1 cellular context compared by ENCODE assay signal in genomic region chr9:131595771-131596743, GRCh38.
A peak's percentile ranks its signal among the peaks of the same experiment; 100 is the strongest.
TF ChIP-seq lines count a peak whose summit lies in the region.

No MANE protein-coding gene starts in this region.

TF ChIP-seq in K562, 482 proteins besides CTCF, POLR2A, EP300 and RAD21:
- no peak for TF ChIP-seq RBM17 (IDR thresholded peaks at IDR 0.05; ENCODE audit: borderline replicate concordance, low read depth, low read length)
- peak; percentile 63 for TF ChIP-seq MAFG (tag; conservative IDR thresholded peaks at IDR 0.05)
- peak; percentile 40; the same call in 1 of the 2 replicates for TF ChIP-seq ZNF316 (IDR thresholded peaks at IDR 0.05)
- 0 out of 2 replicates have a peak, but pooled peaks have one; percentile 24 for TF ChIP-seq MAFF (IDR thresholded peaks at IDR 0.05; ENCODE audit: low read length)
- no peak for TF ChIP-seq CBFA2T3 (IDR thresholded peaks at IDR 0.05)
- TF ChIP-seq ZKSCAN1 (IDR thresholded peaks at IDR 0.05; ENCODE audit: low read depth, low read length): peak; percentile 57; the same call in 1 of the 2 replicates
- no peak for TF ChIP-seq ZFP36 (IDR thresholded peaks at IDR 0.05; ENCODE audit: low read depth, low read length, partially characterized antibody)
- TF ChIP-seq C11orf30 (IDR thresholded peaks at IDR 0.05; ENCODE audit: low read depth): peak; percentile 46; the same call in 1 of the 2 replicates
- TF ChIP-seq NFE2 (IDR thresholded peaks at IDR 0.05; ENCODE audit: low read depth): peak; percentile 57
- no peak for TF ChIP-seq ZNF184 (CRISPR knock-in tag; IDR thresholded peaks at IDR 0.05)
